In genomic region chr20:1278323-1278660, GRCh38 we compare ENCODE assay signal across 30 cellular contexts. TPM values are rescaled to one million over a fixed set of nuclear protein-coding genes. Genes with fewer than 3 reads are reported as not detected.
"Had no signal": no experiment of that assay in that cellular context is flagged by ENCODE, and none has a peak within 500 bp of the region (broad histone marks: within the 10 kb centered on the region; RNA-seq: fewer than 3 reads in every experiment).

No MANE protein-coding gene starts in this region.

- H3K36me3 ChIP-seq: gastrocnemius medialis, heart left ventricle had no signal

- H3K27me3 Mint-ChIP-seq: activated CD8-positive, alpha-beta T cell treated with anti-CD3 and anti-CD28 coated beads for 36 hours; activated naive CD8-positive, alpha-beta T cell; activated T-helper 17 cell treated with anti-CD3 and anti-CD28 coated beads, Interleukin-2, amount 50 U/mL, for 72 hours; effector memory CD8-positive, alpha-beta T cell had no signal

- DNase-seq: activated CD4-positive, alpha-beta T cell treated with anti-CD3 and anti-CD28 coated beads for 48 hours; activated CD4-positive, alpha-beta T cell treated with anti-CD3 and anti-CD28 coated beads, Interleukin-2, amount 50 U/mL, for 1 hour; activated CD4-positive, alpha-beta T cell treated with anti-CD3 and anti-CD28 coated beads, Interleukin-2, amount 50 U/mL, for 48 hours; activated CD4-positive, CD25-positive, alpha-beta regulatory T cell; activated CD4-positive, CD25-positive, alpha-beta regulatory T cell treated with anti-CD3 and anti-CD28 coated beads, Interleukin-2, amount 50 U/mL, for 72 hours; activated CD8-positive, alpha-beta memory T cell treated with anti-CD3 and anti-CD28 coated beads for 24 hours; activated CD8-positive, alpha-beta T cell treated with anti-CD3 and anti-CD28 coated beads for 36 hours; activated effector memory CD4-positive, alpha-beta T cell treated with Interleukin-2 at 50 U/mL for 16 hours; activated gamma-delta T cell treated with Interleukin-2 at 50 U/mL for 16 hours; activated naive CD4-positive, alpha-beta T cell treated with anti-CD3 and anti-CD28 coated beads, Interleukin-2, amount 50 U/mL, for 16 hours; activated naive CD4-positive, alpha-beta T cell treated with Interleukin-2 at 50 U/mL for 16 hours; activated T-cell treated with anti-CD3 and anti-CD28 coated beads, Interleukin-2, amount 50 U/mL, for 4 hours; amygdala; aorta; body of pancreas; caudate nucleus; cortex of kidney; dermis blood vessel endothelial cell; effector CD4-positive, alpha-beta T cell; effector memory CD8-positive, alpha-beta T cell; erythroblast; foreskin keratinocyte; gastrocnemius medialis; glutamatergic neuron; heart left ventricle had no signal

- ATAC-seq: activated CD8-positive, alpha-beta T cell treated with anti-CD3 and anti-CD28 coated beads for 36 hours; activated T-cell treated with anti-CD3 and anti-CD28 coated beads, Interleukin-2, amount 50 U/mL, for 4 hours; activated T-helper 17 cell treated with anti-CD3 and anti-CD28 coated beads, Interleukin-2, amount 50 U/mL, for 72 hours; body of pancreas; effector memory CD8-positive, alpha-beta T cell; foreskin keratinocyte; gastrocnemius medialis; heart left ventricle had no signal

- H3K4me1 Mint-ChIP-seq: activated T-helper 17 cell treated with anti-CD3 and anti-CD28 coated beads, Interleukin-2, amount 50 U/mL, for 72 hours had no signal

- H3K27ac Mint-ChIP-seq: activated CD8-positive, alpha-beta T cell treated with anti-CD3 and anti-CD28 coated beads for 36 hours; activated naive CD8-positive, alpha-beta T cell; activated T-helper 17 cell treated with anti-CD3 and anti-CD28 coated beads, Interleukin-2, amount 50 U/mL, for 72 hours; effector memory CD8-positive, alpha-beta T cell had no signal

- H3K4me3 Mint-ChIP-seq: activated CD8-positive, alpha-beta T cell treated with anti-CD3 and anti-CD28 coated beads for 36 hours; activated naive CD8-positive, alpha-beta T cell; activated T-cell treated with anti-CD3 and anti-CD28 coated beads, Interleukin-2, amount 50 U/mL, for 4 hours; activated T-helper 17 cell treated with anti-CD3 and anti-CD28 coated beads, Interleukin-2, amount 50 U/mL, for 72 hours; effector memory CD8-positive, alpha-beta T cell had no signal

- H3K27ac ChIP-seq: body of pancreas, esophagus muscularis mucosa, foreskin keratinocyte, gastrocnemius medialis, heart left ventricle had no signal

- H3K9me3 Mint-ChIP-seq: activated CD8-positive, alpha-beta T cell treated with anti-CD3 and anti-CD28 coated beads for 36 hours; activated T-cell treated with anti-CD3 and anti-CD28 coated beads, Interleukin-2, amount 50 U/mL, for 4 hours; activated T-helper 17 cell treated with anti-CD3 and anti-CD28 coated beads, Interleukin-2, amount 50 U/mL, for 72 hours; effector memory CD8-positive, alpha-beta T cell had no signal

- H3K27me3 ChIP-seq: body of pancreas, esophagus muscularis mucosa, foreskin keratinocyte, gastrocnemius medialis, heart left ventricle had no signal

- H3K9me3 ChIP-seq: body of pancreas, esophagus muscularis mucosa, gastrocnemius medialis, heart left ventricle had no signal

- H3K4me1 ChIP-seq: foreskin keratinocyte had no signal

- H3K4me3 ChIP-seq: body of pancreas, esophagus muscularis mucosa, gastrocnemius medialis, heart left ventricle had no signal

RNA-seq across cellular contexts. Expression of gene RAD21L1, which starts 52.4 kb away (rescaled TPM):
- total RNA-seq: activated T-helper 17 cell treated with anti-CD3 and anti-CD28 coated beads, Interleukin-2, amount 50 U/mL, for 72 hours; aorta; body of pancreas; chondrocyte; dermis blood vessel endothelial cell; esophagus muscularis mucosa; foreskin keratinocyte; heart left ventricle; T-helper 1 cell treated with Interleukin-12 subunit alpha and Interleukin-12 subunit beta and Interleukin-4 antibody, amounts not matched to agents 30 ng/mL and 1 ng/mL, for 36 hours had no signal
